ENCODE assay signal across 25 cellular contexts in genomic region chr12:48525332-48525731, GRCh38. TPM values are rescaled to one million over a fixed set of nuclear protein-coding genes. Genes with fewer than 3 reads are reported as not detected.
DNase-seq lines count a peak whose midpoint lies in the region; ATAC-seq, FAIRE-seq and TF ChIP-seq lines count a peak whose summit lies in the region.
"Had no signal": no experiment of that assay in that cellular context is flagged by ENCODE, and none has a peak within 500 bp of the region (broad histone marks: within the 10 kb centered on the region; RNA-seq: fewer than 3 reads in every experiment).

Gene OR8S1, plus strand, starts transcription at chr12:48525632. Its CDS starts 0 bp downstream, at chr12:48525632.

- H3K27me3 ChIP-seq in GM12878 (replicated peaks in 1 of 2; ENCODE audit: control insufficient read depth in 2 of 2, insufficient read depth in 2 of 2, low read length in 1 of 2) (no peaks in the 10 kb centered on the region), neural progenitor cell (no peaks in the 10 kb centered on the region)
- H3K27me3 ChIP-seq: BLaER1 had no signal

- H3K27me3 Mint-ChIP-seq in stimulated activated naive CD8-positive, alpha-beta T cell treated with anti-CD3 and anti-CD28 coated beads, Interleukin-15, Interleukin-2, amounts not matched to agents 100 ng/mL and 50 ng/mL, for 24 hours = peaks cover 3% of the 10 kb centered on the region
- peaks cover 2% of the 10 kb centered on the region for H3K27me3 Mint-ChIP-seq in neural progenitor cell (ENCODE audit: insufficient read depth, low read depth)
- H3K27me3 Mint-ChIP-seq in MCF 10A (ENCODE audit: insufficient read depth, unreplicated experiment) = no peaks in the 10 kb centered on the region

- H3K79me2 ChIP-seq in GM12878 (ENCODE audit: control insufficient read depth, insufficient read depth, low read length) = no peaks in the 10 kb centered on the region
- no peaks in the 10 kb centered on the region for H3K79me2 ChIP-seq in neural progenitor cell (ENCODE audit: low read depth)

- H3K27ac Mint-ChIP-seq in stimulated activated naive CD8-positive, alpha-beta T cell treated with anti-CD3 and anti-CD28 coated beads, Interleukin-15, Interleukin-2, amounts not matched to agents 100 ng/mL and 50 ng/mL, for 24 hours = peak within 1 kb of the TSS; percentile 59
- H3K27ac Mint-ChIP-seq in neural progenitor cell = no peak within 1 kb of the TSS
- no peak within 1 kb of the TSS for H3K27ac Mint-ChIP-seq in MCF 10A (ENCODE audit: low read depth, unreplicated experiment)
- H3K27ac Mint-ChIP-seq: CD14-positive monocyte; CD4-positive, alpha-beta memory T cell; CD4-positive, CD25-positive, alpha-beta regulatory T cell had no signal

- H2AFZ ChIP-seq in GM12878 (ENCODE audit: control insufficient read depth, low read depth, low read length) (no peak within 1 kb of the TSS), neural progenitor cell (replicated peaks) (peak within 1 kb of the TSS; percentile 0)

- H3K9me3 ChIP-seq in GM12878 (replicated peaks; ENCODE audit: control insufficient read depth, insufficient read depth, low read length) = no peaks in the 10 kb centered on the region
- no peaks in the 10 kb centered on the region for H3K9me3 ChIP-seq in neural progenitor cell (ENCODE audit: low read depth)
- H3K9me3 ChIP-seq: BE2C, BLaER1 had no signal

- H3K9me3 Mint-ChIP-seq in stimulated activated naive CD8-positive, alpha-beta T cell treated with anti-CD3 and anti-CD28 coated beads, Interleukin-15, Interleukin-2, amounts not matched to agents 100 ng/mL and 50 ng/mL, for 24 hours = no peaks in the 10 kb centered on the region
- H3K9me3 Mint-ChIP-seq in neural progenitor cell (peaks cover 2% of the 10 kb centered on the region), MCF 10A (ENCODE audit: unreplicated experiment) (no peaks in the 10 kb centered on the region)
- H3K9me3 Mint-ChIP-seq: CD4-positive, alpha-beta memory T cell; CD8-positive, alpha-beta memory T cell had no signal

- H3F3A ChIP-seq in neural progenitor cell (ENCODE audit: low read depth) = no peaks in the 10 kb centered on the region

- H4K20me1 ChIP-seq in GM12878 (ENCODE audit: control insufficient read depth, insufficient read depth) (no peaks in the 10 kb centered on the region), neural progenitor cell (ENCODE audit: low read depth) (no peaks in the 10 kb centered on the region)
- H4K20me1 ChIP-seq: BLaER1 had no signal

- RAD21 ChIA-PET in GM12878 (lab: Charles Lee; ENCODE audit: unreplicated experiment) = interaction anchor here (1.1 to 1.5 kb wide), 2 partner anchors 17 to 93 kb away, joined by 3 to 5 read pairs; no protein-coding TSS in a partner anchor

- FAIRE-seq in GM12878 (lab: Jason Lieb, UNC) = no peak
- FAIRE-seq: A204.1, G401.6, GM12892, GM19239 had no signal

- POLR2A ChIA-PET in GM12878 (lab: Charles Lee) = interaction anchor here (0.7 kb wide), 1 partner anchor 157 kb away, joined by 5 read pairs; the partner anchor contains the start of gene KANSL2
- POLR2A ChIA-PET in MCF 10A (lab: Yijun Ruan, JAX) = no interaction called here

- ATAC-seq in stimulated activated naive CD8-positive, alpha-beta T cell treated with anti-CD3 and anti-CD28 coated beads, Interleukin-15, Interleukin-2, amounts not matched to agents 100 U/mL and 50 U/mL, for 24 hours = no peak
- peak; percentile 51 for ATAC-seq in GM12878
- ATAC-seq in HG02870 (IDR thresholded peaks at IDR 0.05; ENCODE audit: unreplicated experiment) = no peak

- no peak for TF ChIP-seq EP300 in GM12878 (IDR thresholded peaks at IDR 0.05; ENCODE audit: borderline replicate concordance in 1 of 2, control insufficient read depth in 1 of 2, low read depth in 2 of 2, low read length in 2 of 2)

- CTCF ChIA-PET in GM12878 (lab: Yijun Ruan, JAX) (interaction anchor here (4.3 kb wide), 1 partner anchor 92 kb away, joined by 13 read pairs; no protein-coding TSS in a partner anchor), MCF 10A (lab: Yijun Ruan, JAX) (no interaction called here)

- H3K36me3 Mint-ChIP-seq in stimulated activated naive CD8-positive, alpha-beta T cell treated with anti-CD3 and anti-CD28 coated beads, Interleukin-15, Interleukin-2, amounts not matched to agents 100 ng/mL and 50 ng/mL, for 24 hours (ENCODE audit: low read depth) = no peaks in the 10 kb centered on the region
- H3K36me3 Mint-ChIP-seq in neural progenitor cell (no peaks in the 10 kb centered on the region), MCF 10A (ENCODE audit: insufficient read depth, unreplicated experiment) (no peaks in the 10 kb centered on the region)
- H3K36me3 Mint-ChIP-seq: CD14-positive monocyte; CD4-positive, alpha-beta memory T cell; CD4-positive, CD25-positive, alpha-beta regulatory T cell; CD8-positive, alpha-beta memory T cell had no signal

- no peak within 1 kb of the TSS for H3K4me2 ChIP-seq in GM12878 (ENCODE audit: control insufficient read depth, insufficient read depth)
- no peak within 1 kb of the TSS for H3K4me2 ChIP-seq in neural progenitor cell
- H3K4me2 ChIP-seq: BLaER1 had no signal

- BruUV-seq in GM12878 (replicated peaks; lab: Mats Ljungman, UMichigan) (no TSS peak), MCF 10A (replicated peaks; lab: Mats Ljungman, UMichigan) (no TSS peak)

- TF ChIP-seq CTCF in GM12878 (IDR thresholded peaks at IDR 0.05 in 2 of 3, conservative IDR thresholded peaks at IDR 0.05 in 1 of 3; ENCODE audit: control insufficient read depth in 2 of 3, extremely low read depth in 1 of 3, insufficient read depth in 1 of 3, low read depth in 3 of 3, low read length in 3 of 3) = no peak
- TF ChIP-seq CTCF in neural progenitor cell (IDR thresholded peaks at IDR 0.05) = no peak
- no peak for TF ChIP-seq CTCF in MCF 10A (IDR thresholded peaks at IDR 0.05; ENCODE audit: unreplicated experiment)

- intact Hi-C loops in GM12878 (cut with micrococcal nuclease; ENCODE audit: unreplicated experiment) = loop anchor here (5.0 kb wide), 1 partner anchor 68 kb away; no protein-coding TSS in a partner anchor
- intact Hi-C loops in MCF 10A (cut with micrococcal nuclease) = no loop called here

- no peak for DNase-seq in stimulated activated naive CD8-positive, alpha-beta T cell treated with anti-CD3 and anti-CD28 coated beads, Interleukin-15, Interleukin-2, amounts not matched to agents 100 U/mL and 50 U/mL, for 24 hours
- DNase-seq in GM12878 (ENCODE audit: low read depth, low spot score) (no peak), neural progenitor cell (ENCODE audit: low spot score) (no peak), DMS 273 (lab: John Stamatoyannopoulos, UW; ENCODE audit: unreplicated experiment) (no peak), MCF 10A (ENCODE audit: unreplicated experiment) (no peak)
- DNase-seq: 8988T; ACHN; BE2C; C1 segment of cervical spinal cord; CD4-positive, alpha-beta memory T cell; CD4-positive, CD25-positive, alpha-beta regulatory T cell; CD8-positive, alpha-beta memory T cell; COR-L47; DMS79 treated with DMSO at 0.1 percent for 48 hours; GF-D8 had no signal

- WGBS in GM12878 (ENCODE audit: insufficient coverage, insufficient replicate concordance, low lambda C conversion rate, missing lambda C conversion rate) = 42% methylated on average over 5 of the region's 5 CpGs

- no peak within 1 kb of the TSS for H3K9ac ChIP-seq in GM12878 (ENCODE audit: control insufficient read depth, insufficient read depth, low read length)
- no peak within 1 kb of the TSS for H3K9ac ChIP-seq in neural progenitor cell
- H3K9ac ChIP-seq: BLaER1 had no signal

- H3K4me3 Mint-ChIP-seq in stimulated activated naive CD8-positive, alpha-beta T cell treated with anti-CD3 and anti-CD28 coated beads, Interleukin-15, Interleukin-2, amounts not matched to agents 100 ng/mL and 50 ng/mL, for 24 hours = no peak within 1 kb of the TSS
- H3K4me3 Mint-ChIP-seq in neural progenitor cell (no peak within 1 kb of the TSS), MCF 10A (ENCODE audit: unreplicated experiment) (no peak within 1 kb of the TSS)
- H3K4me3 Mint-ChIP-seq: CD14-positive monocyte; CD4-positive, alpha-beta memory T cell; CD4-positive, CD25-positive, alpha-beta regulatory T cell; CD8-positive, alpha-beta memory T cell had no signal

- H3K4me1 ChIP-seq in GM12878 (ENCODE audit: control insufficient read depth, insufficient read depth, low read length) = no peaks in the 10 kb centered on the region
- H3K4me1 ChIP-seq in neural progenitor cell = no peaks in the 10 kb centered on the region
- H3K4me1 ChIP-seq: BE2C, BLaER1 had no signal

- no peak within 1 kb of the TSS for H3K4me3 ChIP-seq in GM12878
- no peak within 1 kb of the TSS for H3K4me3 ChIP-seq in neural progenitor cell
- H3K4me3 ChIP-seq: BLaER1 had no signal

- SMC1A ChIA-PET in GM12878 (lab: Charles Lee; ENCODE audit: uncharacterized antibody, unreplicated experiment) = interaction anchor here (0.7 to 1.7 kb wide), 4 partner anchors 14 to 93 kb away, joined by 3 to 4 read pairs (median 4); no protein-coding TSS in a partner anchor

- no peak for TF ChIP-seq RAD21 in GM12878 (IDR thresholded peaks at IDR 0.05; ENCODE audit: insufficient read depth, low read depth, low read length)

- H3K36me3 ChIP-seq in GM12878 (ENCODE audit: control insufficient read depth in 2 of 2, insufficient read depth in 2 of 2, low read length in 1 of 2) = no peaks in the 10 kb centered on the region
- H3K36me3 ChIP-seq in neural progenitor cell = no peaks in the 10 kb centered on the region
- H3K36me3 ChIP-seq: BE2C, BLaER1 had no signal

- in situ Hi-C loops in GM12878 (cut with MboI) = no loop called here

- no peak within 1 kb of the TSS for H3K27ac ChIP-seq in GM12878 (ENCODE audit: control insufficient read depth, insufficient read depth)
- no peak within 1 kb of the TSS for H3K27ac ChIP-seq in neural progenitor cell
- H3K27ac ChIP-seq: BLaER1 had no signal

- TF ChIP-seq POLR2A in GM12878 (IDR thresholded peaks at IDR 0.05; ENCODE audit: low read depth, low read length) = no peak

- H3K4me1 Mint-ChIP-seq in stimulated activated naive CD8-positive, alpha-beta T cell treated with anti-CD3 and anti-CD28 coated beads, Interleukin-15, Interleukin-2, amounts not matched to agents 100 ng/mL and 50 ng/mL, for 24 hours (ENCODE audit: low read depth) = peaks cover 11% of the 10 kb centered on the region
- H3K4me1 Mint-ChIP-seq in neural progenitor cell = no peaks in the 10 kb centered on the region
- H3K4me1 Mint-ChIP-seq in MCF 10A (ENCODE audit: insufficient read depth, unreplicated experiment) = no peaks in the 10 kb centered on the region
- H3K4me1 Mint-ChIP-seq: CD14-positive monocyte; CD4-positive, alpha-beta memory T cell; CD4-positive, CD25-positive, alpha-beta regulatory T cell; CD8-positive, alpha-beta memory T cell had no signal

RNA-seq across cellular contexts. Expression of gene OR8S1, which starts in this region (rescaled TPM):
- not detected in 2 replicates for total RNA-seq in GM12878 (2013; cell fraction: nucleolus; rRNA removed)
- not detected in 2 replicates for total RNA-seq in GM12878 (2014; rRNA removed)
- not detected in 2 replicates for total RNA-seq in GM12878 (2014; rRNA removed; fragmentation: Illumina TruSeq; extraction: Trizol)
- total RNA-seq in GM12878 (2021) = not detected in 2 replicates
- not detected for polyA plus RNA-seq in GM12878 (2011; ENCODE audit: low read depth)
- not detected in 2 replicates for polyA plus RNA-seq in GM12878 (2011; rRNA removed)
- not detected in 2 replicates for polyA plus RNA-seq in GM12878 (2011; cell fraction: cytosol; rRNA removed)
- 0.12 TPM in 1 of 2 replicates, not detected in the other for polyA plus RNA-seq in GM12878 (2011; cell fraction: nucleus; rRNA removed)
- polyA plus RNA-seq in GM12878 (2012) = not detected in 2 replicates
- polyA plus RNA-seq in GM12878 (2014; fragmentation: Illumina TruSeq; extraction: Trizol) = not detected in 2 replicates
- polyA plus RNA-seq in GM12878 (2014; fragmentation: Nextera tagmentation; extraction: Ambion mirVana) = not detected
- not detected in 2 replicates for polyA plus RNA-seq in GM12878 (2014; rRNA removed)
- not detected for polyA plus RNA-seq in GM12878 (2016; fragmentation: Nextera tagmentation; extraction: Ambion mirVana)
- polyA minus RNA-seq in GM12878 (2011; rRNA and poly(A)+ RNA removed) = not detected in 2 replicates
- not detected in 2 replicates for polyA minus RNA-seq in GM12878 (2011; cell fraction: cytosol; rRNA and poly(A)+ RNA removed)
- polyA minus RNA-seq in GM12878 (2011; cell fraction: nucleus; rRNA and poly(A)+ RNA removed) = 0.24 TPM in 1 of 2 replicates, not detected in the other
- total RNA-seq in neural progenitor cell (ENCODE audit: low replicate concordance) = not detected in 2 replicates
- not detected in 2 replicates for total RNA-seq in MCF 10A (2022)
- total RNA-seq: A673; CD4-positive, alpha-beta memory T cell; CD4-positive, CD25-positive, alpha-beta regulatory T cell; CD8-positive, alpha-beta memory T cell had no signal
- polyA plus RNA-seq: AG04450; CD14-positive monocyte; CD4-positive, alpha-beta memory T cell; CD4-positive, CD25-positive, alpha-beta regulatory T cell; CD8-positive, alpha-beta memory T cell had no signal

Comparison
In these comparisons a context has a peak if more than half of its experiments do, and no peak if none do; other contexts are left out.
1. Peak in ATAC-seq in GM12878; RNA of the gene not detected or under 1 TPM.